In the genomic region with DNA sequence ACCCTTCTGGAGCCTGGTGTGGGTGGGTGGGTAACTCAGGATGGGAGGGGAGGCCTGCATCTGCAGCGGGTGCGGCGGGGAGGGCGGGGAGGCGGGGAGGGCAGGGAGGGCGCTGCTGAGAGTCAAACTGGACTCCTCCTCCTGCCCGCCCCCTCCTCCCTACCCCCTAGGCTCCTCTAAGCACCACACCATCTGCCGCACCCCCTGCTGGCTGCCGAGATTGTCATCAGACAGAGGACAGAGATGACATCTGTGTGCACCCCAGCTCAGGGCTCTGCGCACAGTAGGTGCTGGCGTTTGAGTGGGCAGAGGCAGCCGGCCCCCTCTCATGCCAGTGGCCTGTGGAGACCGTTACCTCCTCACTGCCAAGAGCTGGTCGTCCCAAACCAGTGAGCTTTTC, we compare ENCODE assay signal across 24 cellular contexts. TPM values are rescaled to one million over a fixed set of nuclear protein-coding genes. Genes with fewer than 3 reads are reported as not detected.
"Had no signal": no experiment of that assay in that cellular context is flagged by ENCODE, and none has a peak within 500 bp of the region (broad histone marks: within the 10 kb centered on the region; RNA-seq: fewer than 3 reads in every experiment).

No MANE protein-coding gene starts in this region.

- H3K27ac ChIP-seq: left ventricle myocardium inferior, stomach, suprapubic skin, uterus had no signal

- DNase-seq: activated CD8-positive, alpha-beta memory T cell treated with anti-CD3 and anti-CD28 coated beads, Interleukin-2, amount 50 U/mL, for 4 hours; activated naive CD4-positive, alpha-beta T cell treated with Interleukin-2 at 50 U/mL for 16 hours; activated naive CD8-positive, alpha-beta T cell treated with anti-CD3 and anti-CD28 coated beads for 36 hours; activated T-cell treated with anti-CD3 and anti-CD28 coated beads, Interleukin-2, amount 50 U/mL, for 4 hours; effector memory CD8-positive, alpha-beta T cell; foreskin melanocyte; hippocampal formation; left ventricle myocardium inferior; naive thymus-derived CD4-positive, alpha-beta T cell; stimulated activated CD4-positive, alpha-beta T cell treated with anti-CD3 and anti-CD28 coated beads, Interleukin-4, amount 100 ng/mL, for 4 hours; stomach; T-helper 9 cell; trophoblast cell; uterus had no signal

- H3K9me3 ChIP-seq: suprapubic skin, uterus had no signal

- H3K4me3 ChIP-seq: left ventricle myocardium inferior, stomach, suprapubic skin, uterus had no signal

- ATAC-seq: activated T-cell treated with anti-CD3 and anti-CD28 coated beads, Interleukin-2, amount 50 U/mL, for 4 hours; effector memory CD8-positive, alpha-beta T cell; esophagus mucosa; naive thymus-derived CD4-positive, alpha-beta T cell; WTC11 had no signal

- FAIRE-seq: astrocyte, colon, endothelial cell of umbilical vein had no signal

- H3K36me3 ChIP-seq: left ventricle myocardium inferior, stomach, suprapubic skin, uterus had no signal

- H3K4me1 ChIP-seq: left ventricle myocardium inferior, uterus had no signal

RNA-seq across cellular contexts. Expression of gene HMX1, which starts 10.6 kb away (rescaled TPM):
- total RNA-seq: activated naive CD8-positive, alpha-beta T cell treated with anti-CD3 and anti-CD28 coated beads for 36 hours; activated T-cell treated with anti-CD3 and anti-CD28 coated beads, Interleukin-2, amount 50 U/mL, for 4 hours; dermis microvascular lymphatic vessel endothelial cell; endothelial cell of umbilical vein; esophagus mucosa; left ventricle myocardium inferior; lung microvascular endothelial cell; naive thymus-derived CD4-positive, alpha-beta T cell; osteoblast; renal cortical epithelial cell; suprapubic skin had no signal
- polyA plus RNA-seq: endothelial cell of umbilical vein; naive thymus-derived CD4-positive, alpha-beta T cell; stomach had no signal
